9 cellular contexts compared by ENCODE assay signal in the genomic region with DNA sequence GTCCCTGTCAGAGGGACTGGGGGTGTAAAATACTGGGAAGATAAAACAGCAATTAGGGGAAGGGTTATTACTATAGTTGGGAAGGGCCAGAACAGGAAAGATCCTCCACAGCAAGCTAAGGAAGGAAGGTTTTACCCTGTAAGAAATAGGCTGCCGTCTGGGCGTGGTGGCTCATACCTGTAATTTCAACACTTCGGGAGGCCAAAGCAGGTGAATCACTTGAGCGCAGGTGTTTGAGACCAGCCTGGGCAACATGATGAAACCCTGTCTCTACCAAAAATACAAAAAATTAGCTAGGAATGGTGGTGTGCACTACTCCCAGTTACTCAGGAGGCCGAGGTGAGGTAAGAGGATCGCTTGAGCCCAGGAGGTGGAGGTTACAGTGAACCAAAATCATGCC.
"Had no signal": no experiment of that assay in that cellular context is flagged by ENCODE, and none has a peak within 500 bp of the region (broad histone marks: within the 10 kb centered on the region; RNA-seq: fewer than 3 reads in every experiment).

No MANE protein-coding gene starts in this region.

- ATAC-seq: HCT116, HepG2 had no signal

- H3K4me1 Mint-ChIP-seq: IgD-negative memory B cell had no signal

- H3K27ac Mint-ChIP-seq: HFFc6, IgD-negative memory B cell had no signal

- H3K9ac ChIP-seq: GM23248 had no signal

- H3K27me3 Mint-ChIP-seq: IgD-negative memory B cell had no signal

- H3K27ac ChIP-seq: GM23248, HL-60 had no signal

- H3K4me1 ChIP-seq: HAP-1 had no signal

- H3K9me3 ChIP-seq: HAP-1 had no signal

- H3K4me3 Mint-ChIP-seq: HFFc6, IgD-negative memory B cell had no signal

- H3K9me3 Mint-ChIP-seq: HFFc6, IgD-negative memory B cell had no signal

- DNase-seq: GM23248, GOT3, H7, HFFc6 had no signal

- H3K36me3 Mint-ChIP-seq: IgD-negative memory B cell had no signal

- H3K36me3 ChIP-seq: HAP-1 had no signal

- H2AFZ ChIP-seq: GM23248 had no signal

- H3K4me3 ChIP-seq: GM23248, HAP-1 had no signal
